Comparison of ENCODE assay signal across 18 cellular contexts in genomic region chr1:153778824-153779519, GRCh38.
"Had no signal": no experiment of that assay in that cellular context is flagged by ENCODE, and none has a peak within 500 bp of the region (broad histone marks: within the 10 kb centered on the region; RNA-seq: fewer than 3 reads in every experiment).

No MANE protein-coding gene starts in this region.

- H3K36me3 ChIP-seq: cardiac muscle cell, colonic mucosa, gastrocnemius medialis, right lobe of liver, suprapubic skin had no signal

- ATAC-seq: activated CD4-positive, CD25-positive, alpha-beta regulatory T cell treated with anti-CD3 and anti-CD28 coated beads, Interleukin-2, amount 50 U/mL, for 24 hours; gastrocnemius medialis; heart right ventricle; left ventricle myocardium superior; psoas muscle; right lobe of liver; stimulated activated naive CD8-positive, alpha-beta T cell treated with anti-CD3 and anti-CD28 coated beads, Interleukin-15, Interleukin-2, amounts not matched to agents 100 U/mL and 50 U/mL, for 24 hours had no signal

- H3K27me3 ChIP-seq: cardiac muscle cell, colonic mucosa, gastrocnemius medialis, heart right ventricle, right lobe of liver, suprapubic skin had no signal

- H3K27ac Mint-ChIP-seq: activated naive CD8-positive, alpha-beta T cell treated with anti-CD3 and anti-CD28 coated beads, Interleukin-2, amount 10 ng/mL, durations not matched to agents 7 days and 5 days; activated T-cell treated with anti-CD3 and anti-CD28 coated beads, Interleukin-2, amount 50 U/mL, for 24 hours had no signal

- H3K27ac ChIP-seq: cardiac muscle cell, colonic mucosa, psoas muscle, suprapubic skin had no signal

- H3K4me1 ChIP-seq: colonic mucosa had no signal

- DNase-seq: activated gamma-delta T cell; activated naive CD8-positive, alpha-beta T cell treated with anti-CD3 and anti-CD28 coated beads, Interleukin-2, amount 10 ng/mL, durations not matched to agents 7 days and 5 days; activated T-cell treated with anti-CD3 and anti-CD28 coated beads, Interleukin-2, amount 50 U/mL, for 24 hours; colonic mucosa; effector CD8-positive, alpha-beta T cell; gastrocnemius medialis; heart right ventricle; left ventricle myocardium superior; mesenchymal stem cell; nucleus accumbens; psoas muscle; stimulated activated CD4-positive, alpha-beta T cell treated with anti-CD3 and anti-CD28 coated beads, Interleukin-2, amount 100 ng/mL, for 24 hours; stimulated activated naive CD8-positive, alpha-beta T cell treated with anti-CD3 and anti-CD28 coated beads, Interleukin-15, Interleukin-2, amounts not matched to agents 100 U/mL and 50 U/mL, for 24 hours; T-helper 2 cell had no signal

- H3K4me3 Mint-ChIP-seq: activated naive CD8-positive, alpha-beta T cell treated with anti-CD3 and anti-CD28 coated beads, Interleukin-2, amount 10 ng/mL, durations not matched to agents 7 days and 5 days; activated T-cell treated with anti-CD3 and anti-CD28 coated beads, Interleukin-2, amount 50 U/mL, for 24 hours had no signal

- H3K9me3 Mint-ChIP-seq: activated naive CD8-positive, alpha-beta T cell treated with anti-CD3 and anti-CD28 coated beads, Interleukin-2, amount 10 ng/mL, durations not matched to agents 7 days and 5 days; activated T-cell treated with anti-CD3 and anti-CD28 coated beads, Interleukin-2, amount 50 U/mL, for 24 hours had no signal

- H3K4me3 ChIP-seq: cardiac muscle cell, colonic mucosa, gastrocnemius medialis, heart right ventricle, psoas muscle, suprapubic skin had no signal

- H3K9me3 ChIP-seq: colonic mucosa, gastrocnemius medialis, heart right ventricle, psoas muscle, right lobe of liver, suprapubic skin had no signal

- H3K27me3 Mint-ChIP-seq: activated naive CD8-positive, alpha-beta T cell treated with anti-CD3 and anti-CD28 coated beads, Interleukin-2, amount 10 ng/mL, durations not matched to agents 7 days and 5 days; activated T-cell treated with anti-CD3 and anti-CD28 coated beads, Interleukin-2, amount 50 U/mL, for 24 hours had no signal
